In the genomic region with DNA sequence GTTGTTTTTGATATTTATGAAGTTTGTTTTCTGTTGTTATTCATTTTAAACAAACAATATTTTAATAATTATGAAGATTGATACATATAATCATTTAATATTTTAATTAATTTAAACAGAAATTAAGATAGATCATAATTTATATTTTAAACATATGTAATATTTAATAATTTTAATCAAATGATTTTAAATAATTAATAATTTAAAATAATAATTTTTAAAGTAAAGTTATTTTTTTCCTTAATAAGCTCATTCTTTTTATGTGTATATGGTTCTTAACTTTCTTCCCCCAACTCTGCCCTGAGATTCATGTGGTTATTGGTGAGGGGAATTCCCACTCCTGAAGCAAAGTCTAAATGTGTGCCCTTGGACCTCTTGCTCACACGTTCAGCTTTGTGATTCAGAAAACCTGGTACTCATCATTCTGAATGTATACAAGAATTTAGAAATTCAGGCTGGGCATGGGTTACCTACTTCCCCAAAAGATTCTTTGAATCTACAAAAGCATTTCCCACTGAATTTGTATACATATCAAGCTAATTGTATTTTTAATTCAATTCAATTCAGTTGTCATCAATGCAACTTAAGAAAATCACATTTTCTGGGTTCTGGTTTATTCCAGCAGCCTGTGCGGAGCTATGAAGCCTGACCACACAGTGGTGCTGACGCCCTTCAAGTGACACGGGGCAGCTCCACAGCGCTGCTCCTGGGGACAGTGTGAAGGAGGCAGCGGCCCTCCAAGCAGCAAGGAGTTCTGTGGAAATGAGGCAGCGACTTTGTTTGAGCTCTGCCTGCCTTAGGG, we compare ENCODE assay signal across 8 cellular contexts.
A peak's percentile ranks its signal among the peaks of the same experiment; 100 is the strongest.
DNase-seq lines count a peak whose midpoint lies in the region; ATAC-seq and TF ChIP-seq lines count a peak whose summit lies in the region.

No MANE protein-coding gene starts in this region.

- TF ChIP-seq CTCF in esophagus muscularis mucosa (IDR thresholded peaks at IDR 0.05) (peak; percentile 83 to 89 (median 87)), uterus (IDR thresholded peaks at IDR 0.05) (peak; percentile 69 to 93 (median 86))

- TF ChIP-seq EP300 in esophagus muscularis mucosa (IDR thresholded peaks at IDR 0.05): no peak

- TF ChIP-seq POLR2A in esophagus muscularis mucosa (IDR thresholded peaks at IDR 0.05; ENCODE audit: low read depth): no peak
- no peak for TF ChIP-seq POLR2A in uterus (IDR thresholded peaks at IDR 0.05)

- peaks cover 6% of the 10 kb centered on the region for H3K4me1 Mint-ChIP-seq in activated CD4-positive, alpha-beta memory T cell treated with anti-CD3 and anti-CD28 coated beads for 36 hours (ENCODE audit: low read depth)
- H3K4me1 Mint-ChIP-seq in naive B cell: peaks cover 4 to 10% (median 7%) of the 10 kb centered on the region in 3 donors

- peaks cover 0 to 13% (median 9%) of the 10 kb centered on the region in 4 donors for H3K4me1 ChIP-seq in esophagus muscularis mucosa
- no peaks in the 10 kb centered on the region for H3K4me1 ChIP-seq in uterus

- H3K27ac Mint-ChIP-seq in activated CD4-positive, alpha-beta memory T cell treated with anti-CD3 and anti-CD28 coated beads for 36 hours: no peak overlapping the region
- H3K27ac Mint-ChIP-seq in naive B cell: peak overlapping the region in 1 of 6 donors; percentile 36

- POLR2A ChIA-PET in activated CD4-positive, alpha-beta memory T cell treated with anti-CD3 and anti-CD28 coated beads for 36 hours (lab: Charles Lee): no interaction called here

- intact Hi-C loops in activated CD4-positive, alpha-beta memory T cell treated with anti-CD3 and anti-CD28 coated beads for 36 hours (cut with micrococcal nuclease): loop anchor here (1.0 to 10.0 kb wide), 5 partner anchors 127 to 854 kb away; a partner anchor contains a TSS
- intact Hi-C loops in esophagus muscularis mucosa (cut with DNase I): loop anchor here (2.0 to 5.0 kb wide), 2 partner anchors 169 to 371 kb away; a partner anchor contains a TSS
- intact Hi-C loops in uterus (cut with DNase I; ENCODE audit: low total_unique reads): loop anchor here (10.0 kb wide), 1 partner anchor 367 kb away; no protein-coding TSS in a partner anchor

- H3K27ac ChIP-seq in esophagus muscularis mucosa (replicated peaks in 1 of 4) (peak overlapping the region in 1 of 4 donors; percentile 2), uterus (no peak overlapping the region)

- no peak overlapping the region for H3K4me3 Mint-ChIP-seq in activated CD4-positive, alpha-beta memory T cell treated with anti-CD3 and anti-CD28 coated beads for 36 hours
- H3K4me3 Mint-ChIP-seq in naive B cell: no peak overlapping the region

- H3K9me3 Mint-ChIP-seq in activated CD4-positive, alpha-beta memory T cell treated with anti-CD3 and anti-CD28 coated beads for 36 hours: no peaks in the 10 kb centered on the region
- H3K9me3 Mint-ChIP-seq in naive B cell: no peaks in the 10 kb centered on the region

- H3K36me3 Mint-ChIP-seq in activated CD4-positive, alpha-beta memory T cell treated with anti-CD3 and anti-CD28 coated beads for 36 hours: no peaks in the 10 kb centered on the region
- H3K36me3 Mint-ChIP-seq in naive B cell: no peaks in the 10 kb centered on the region

- H3K9me3 ChIP-seq in esophagus muscularis mucosa (no peaks in the 10 kb centered on the region), uterus (no peaks in the 10 kb centered on the region)

- DNase-seq in DMS 273 (lab: John Stamatoyannopoulos, UW; ENCODE audit: unreplicated experiment) (peak; percentile 89), GM19240 (ENCODE audit: insufficient read length, low spot score) (peak; percentile 64), NCI-H524 treated with DMSO at 0.1 percent for 48 hours (lab: John Stamatoyannopoulos, UW) (peak; percentile 44), esophagus muscularis mucosa (ENCODE audit: extremely low spot score) (peak; percentile 85), naive B cell (peak; percentile 59), uterus (peak; percentile 67 to 75)
- DNase-seq in activated CD4-positive, alpha-beta memory T cell treated with anti-CD3 and anti-CD28 coated beads for 36 hours: peak; percentile 73

- H3K36me3 ChIP-seq in esophagus muscularis mucosa: no peaks in the 10 kb centered on the region
- no peaks in the 10 kb centered on the region for H3K36me3 ChIP-seq in uterus

- H3K27me3 ChIP-seq in esophagus muscularis mucosa (no peaks in the 10 kb centered on the region), uterus (no peaks in the 10 kb centered on the region)

- peak; percentile 99 for ATAC-seq in HG03159 (IDR thresholded peaks at IDR 0.05; ENCODE audit: unreplicated experiment)
- ATAC-seq in naive B cell (ENCODE audit: low read depth in 2 of 2): peak; percentile 100

- H3K4me3 ChIP-seq in esophagus muscularis mucosa (no peak overlapping the region), uterus (no peak overlapping the region)

- H3K27me3 Mint-ChIP-seq in activated CD4-positive, alpha-beta memory T cell treated with anti-CD3 and anti-CD28 coated beads for 36 hours: peaks cover 26% of the 10 kb centered on the region
- no peaks in the 10 kb centered on the region for H3K27me3 Mint-ChIP-seq in naive B cell

- CTCF ChIA-PET in activated CD4-positive, alpha-beta memory T cell treated with anti-CD3 and anti-CD28 coated beads for 36 hours (lab: Charles Lee): interaction anchor here (0.6 to 2.5 kb wide), 37 partner anchors 9 to 940 kb away, joined by 3 to 20 read pairs (median 4); no protein-coding TSS in a partner anchor

- WGBS in esophagus muscularis mucosa: 5% methylated on average over 7 of the region's 7 CpGs
